Comparison of ENCODE assay signal across 18 cellular contexts in the genomic region with DNA sequence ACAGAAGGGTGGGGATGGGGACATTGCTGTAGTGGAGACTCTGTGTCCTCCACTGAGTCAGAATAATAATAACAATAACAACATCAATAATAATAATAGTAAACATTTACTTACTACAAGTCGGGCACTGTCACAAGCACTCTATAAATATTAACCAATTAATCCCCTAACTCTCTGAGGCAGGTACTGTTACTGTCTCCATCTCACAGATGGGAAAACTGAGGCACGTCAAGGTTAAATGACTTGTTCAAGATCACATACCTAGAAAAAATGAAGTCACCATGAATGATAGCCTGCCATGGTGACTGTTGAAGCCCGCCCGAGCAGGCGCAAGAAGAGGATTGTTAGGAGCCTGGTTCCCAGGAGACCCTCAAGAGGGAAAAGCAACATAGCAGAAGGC. TPM values are rescaled to one million over a fixed set of nuclear protein-coding genes. Genes with fewer than 3 reads are reported as not detected.
DNase-seq lines count a peak whose midpoint lies in the region; ATAC-seq and TF ChIP-seq lines count a peak whose summit lies in the region.
"Had no signal": no experiment of that assay in that cellular context is flagged by ENCODE, and none has a peak within 500 bp of the region (broad histone marks: within the 10 kb centered on the region; RNA-seq: fewer than 3 reads in every experiment).

No MANE protein-coding gene starts in this region.

- H3K36me3 Mint-ChIP-seq in activated naive CD4-positive, alpha-beta T cell treated with anti-CD3 and anti-CD28 coated beads, Interleukin-2, amount 10 ng/mL, durations not matched to agents 7 days and 5 days, result peaks cover 68% of the 10 kb centered on the region
- H3K36me3 Mint-ChIP-seq in CD4-positive, alpha-beta memory T cell, result peaks cover 36 to 77% of the 10 kb centered on the region in 2 donors
- H3K36me3 Mint-ChIP-seq in central memory CD8-positive, alpha-beta T cell (ENCODE audit: insufficient read depth), result peaks cover 39% of the 10 kb centered on the region

- H3K4me1 ChIP-seq in CD4-positive, alpha-beta memory T cell (ENCODE audit: insufficient read depth, low read length), result peaks cover 76% of the 10 kb centered on the region
- peaks cover 31 to 100% (median 73%) of the 10 kb centered on the region in 6 donors for H3K4me1 ChIP-seq in spleen
- H3K4me1 ChIP-seq: breast epithelium had no signal

- peak overlapping the region; percentile 15 for H3K27ac Mint-ChIP-seq in activated naive CD4-positive, alpha-beta T cell treated with anti-CD3 and anti-CD28 coated beads, Interleukin-2, amount 10 ng/mL, durations not matched to agents 7 days and 5 days
- peak overlapping the region; percentile 73 to 99 (median 84) for H3K27ac Mint-ChIP-seq in CD4-positive, alpha-beta memory T cell
- peak overlapping the region; percentile 76 for H3K27ac Mint-ChIP-seq in central memory CD8-positive, alpha-beta T cell (ENCODE audit: low read depth)

- no peak for TF ChIP-seq POLR2A in spleen (IDR thresholded peaks at IDR 0.05)

- DNase-seq in activated naive CD4-positive, alpha-beta T cell treated with anti-CD3 and anti-CD28 coated beads, Interleukin-2, amount 10 ng/mL, durations not matched to agents 7 days and 5 days, result peak; percentile 10
- no peak for DNase-seq in activated naive CD4-positive, alpha-beta T cell (lab: John Stamatoyannopoulos, UW)
- DNase-seq in CD4-positive, alpha-beta memory T cell, result no peak
- DNase-seq in central memory CD8-positive, alpha-beta T cell (ENCODE audit: low spot score in 2 of 2), result no peak
- DNase-seq in spleen, result no peak
- DNase-seq in stimulated activated naive CD8-positive, alpha-beta T cell treated with anti-CD3 and anti-CD28 coated beads, Interleukin-15, Interleukin-2, amounts not matched to agents 100 U/mL and 50 U/mL, for 24 hours, result no peak
- DNase-seq in stimulated activated CD4-positive, alpha-beta T cell treated with anti-CD3 and anti-CD28 coated beads, Interleukin-2, amount 100 ng/mL, for 24 hours, result no peak
- DNase-seq: activated CD4-positive, alpha-beta T cell treated with anti-CD3 and anti-CD28 coated beads for 4 hours; NCI-H1694; NCI-H69; occipital lobe had no signal

- WGBS in spleen, 5 donors, result 77 to 87% (median 78%) methylated on average over 5 of the region's 5 CpGs

- H3K27me3 Mint-ChIP-seq in activated naive CD4-positive, alpha-beta T cell treated with anti-CD3 and anti-CD28 coated beads, Interleukin-2, amount 10 ng/mL, durations not matched to agents 7 days and 5 days, result no peaks in the 10 kb centered on the region
- no peaks in the 10 kb centered on the region for H3K27me3 Mint-ChIP-seq in CD4-positive, alpha-beta memory T cell
- no peaks in the 10 kb centered on the region for H3K27me3 Mint-ChIP-seq in central memory CD8-positive, alpha-beta T cell
- H3K27me3 Mint-ChIP-seq: stimulated activated memory B cell treated with anti-CD40 and anti-IgM and Interleukin-4, amounts not matched to agents 10 μg/mL and 1 μg/mL and 100 μg/mL, for 72 hours had no signal

- no peak overlapping the region for H3K4me3 ChIP-seq in CD4-positive, alpha-beta memory T cell (ENCODE audit: low read length in 2 of 2)
- H3K4me3 ChIP-seq in spleen, result no peak overlapping the region
- H3K4me3 ChIP-seq: breast epithelium, tibial artery had no signal

- no peak for ATAC-seq in central memory CD8-positive, alpha-beta T cell (replicated peaks; ENCODE audit: extremely low read depth, poor library complexity, severe bottlenecking)
- ATAC-seq in GM18907 (IDR thresholded peaks at IDR 0.05; ENCODE audit: unreplicated experiment), result no peak
- ATAC-seq in stimulated activated naive CD8-positive, alpha-beta T cell treated with anti-CD3 and anti-CD28 coated beads, Interleukin-15, Interleukin-2, amounts not matched to agents 100 U/mL and 50 U/mL, for 24 hours, result no peak
- ATAC-seq: stimulated activated memory B cell treated with anti-CD40 and anti-IgM and Interleukin-4, amounts not matched to agents 10 μg/mL and 1 μg/mL and 100 μg/mL, for 72 hours had no signal

- no peaks in the 10 kb centered on the region for H3K27me3 ChIP-seq in CD4-positive, alpha-beta memory T cell (ENCODE audit: insufficient read depth, low read length)
- no peaks in the 10 kb centered on the region for H3K27me3 ChIP-seq in spleen (replicated peaks in 1 of 7)
- H3K27me3 ChIP-seq: breast epithelium had no signal

- no peak for TF ChIP-seq CTCF in spleen (IDR thresholded peaks at IDR 0.05 in 8 of 11, conservative IDR thresholded peaks at IDR 0.05 in 3 of 11)

- H3K4me3 Mint-ChIP-seq in activated naive CD4-positive, alpha-beta T cell treated with anti-CD3 and anti-CD28 coated beads, Interleukin-2, amount 10 ng/mL, durations not matched to agents 7 days and 5 days, result no peak overlapping the region
- peak overlapping the region in 2 of 8 donors; percentile 20 to 25 for H3K4me3 Mint-ChIP-seq in CD4-positive, alpha-beta memory T cell
- no peak overlapping the region for H3K4me3 Mint-ChIP-seq in central memory CD8-positive, alpha-beta T cell
- H3K4me3 Mint-ChIP-seq: H9; stimulated activated memory B cell treated with anti-CD40 and anti-IgM and Interleukin-4, amounts not matched to agents 10 μg/mL and 1 μg/mL and 100 μg/mL, for 72 hours had no signal

- CTCF ChIA-PET in activated naive CD4-positive, alpha-beta T cell treated with anti-CD3 and anti-CD28 coated beads, Interleukin-2, amount 10 ng/mL, durations not matched to agents 7 days and 5 days (lab: Charles Lee), result no interaction called here
- CTCF ChIA-PET in CD4-positive, alpha-beta memory T cell (lab: Charles Lee; ENCODE audit: partially characterized antibody), result interaction anchor here (1.1 to 32.9 kb wide), 2 partner anchors 15 to 89 kb away, joined by 3 to 556 read pairs; a partner anchor contains a TSS

- intact Hi-C loops in CD4-positive, alpha-beta memory T cell (cut with micrococcal nuclease), result no loop called here
- intact Hi-C loops in spleen (cut with DNase I; ENCODE audit: low total_unique reads), result no loop called here

- peaks cover 45% of the 10 kb centered on the region for H3K36me3 ChIP-seq in CD4-positive, alpha-beta memory T cell (ENCODE audit: insufficient read depth, low read length)
- peaks cover 0 to 75% (median 23%) of the 10 kb centered on the region in 6 donors for H3K36me3 ChIP-seq in spleen
- H3K36me3 ChIP-seq: breast epithelium, tibial artery had no signal

- peak overlapping the region; percentile 36 for H3K27ac ChIP-seq in CD4-positive, alpha-beta memory T cell (ENCODE audit: low read depth, low read length)
- H3K27ac ChIP-seq in spleen, result peak overlapping the region; percentile 17 to 89 (median 74)
- H3K27ac ChIP-seq: KMS-11, tibial artery had no signal

- POLR2A ChIA-PET in CD4-positive, alpha-beta memory T cell (lab: Charles Lee; ENCODE audit: partially characterized antibody), result interaction anchor here (1.0 to 22.6 kb wide), 2 partner anchors 9 to 16 kb away, joined by 3 to 587 read pairs; a partner anchor contains a TSS

- H3K4me1 Mint-ChIP-seq in activated naive CD4-positive, alpha-beta T cell treated with anti-CD3 and anti-CD28 coated beads, Interleukin-2, amount 10 ng/mL, durations not matched to agents 7 days and 5 days, result peaks cover 61% of the 10 kb centered on the region
- peaks cover 36 to 75% (median 55%) of the 10 kb centered on the region in 4 donors for H3K4me1 Mint-ChIP-seq in CD4-positive, alpha-beta memory T cell
- peaks cover 43% of the 10 kb centered on the region for H3K4me1 Mint-ChIP-seq in central memory CD8-positive, alpha-beta T cell

- H3K9me3 Mint-ChIP-seq in activated naive CD4-positive, alpha-beta T cell treated with anti-CD3 and anti-CD28 coated beads, Interleukin-2, amount 10 ng/mL, durations not matched to agents 7 days and 5 days, result no peaks in the 10 kb centered on the region
- H3K9me3 Mint-ChIP-seq in CD4-positive, alpha-beta memory T cell, result peaks cover 0 to 2% (median 0%) of the 10 kb centered on the region in 8 donors
- no peaks in the 10 kb centered on the region for H3K9me3 Mint-ChIP-seq in central memory CD8-positive, alpha-beta T cell
- H3K9me3 Mint-ChIP-seq: H9; stimulated activated memory B cell treated with anti-CD40 and anti-IgM and Interleukin-4, amounts not matched to agents 10 μg/mL and 1 μg/mL and 100 μg/mL, for 72 hours had no signal

- H3K9me3 ChIP-seq in CD4-positive, alpha-beta memory T cell (ENCODE audit: control insufficient read depth in 1 of 2, low read length in 2 of 2), result no peaks in the 10 kb centered on the region
- H3K9me3 ChIP-seq in spleen, result no peaks in the 10 kb centered on the region
- H3K9me3 ChIP-seq: breast epithelium, tibial artery had no signal

RNA-seq across cellular contexts. Expression of a gene that starts 10.2 kb away (rescaled TPM):
- total RNA-seq in CD4-positive, alpha-beta memory T cell, result 1 to 10 TPM in 1 of 2 experiments, under 1 TPM in 1; 0.19 to 1.0 TPM
- 1 to 10 TPM; 5.6 to 6.0 TPM for polyA plus RNA-seq in CD4-positive, alpha-beta memory T cell
- 1 to 10 TPM; 1.6 to 9.1 (median 3.5) TPM for total RNA-seq in spleen
- polyA plus RNA-seq in spleen, result 1 to 10 TPM in 1 of 3 donors, under 1 TPM in 2; 0.65 to 3.6 (median 0.73) TPM

RNA-seq across cellular contexts. Expression of a gene that starts 12.1 kb away (rescaled TPM):
- total RNA-seq in CD4-positive, alpha-beta memory T cell, result 100 to 1,000 TPM; 150 to 158 TPM
- 100 to 1,000 TPM; 411 to 591 TPM for polyA plus RNA-seq in CD4-positive, alpha-beta memory T cell
- total RNA-seq in spleen, result 100 to 1,000 TPM; 136 to 412 (median 275) TPM
- polyA plus RNA-seq in spleen, result 100 to 1,000 TPM in 1 of 3 donors, 10 to 100 TPM in 2; 79.2 to 108 (median 86.7) TPM

RNA-seq across cellular contexts. Expression of a gene that starts 35.6 kb away (rescaled TPM):
- total RNA-seq in CD4-positive, alpha-beta memory T cell, result under 1 TPM; 0.17 to 0.30 TPM
- not detected for polyA plus RNA-seq in CD4-positive, alpha-beta memory T cell
- 1 to 10 TPM in 5 of 7 donors, under 1 TPM in 2; 0.54 to 4.0 (median 1.3) TPM for total RNA-seq in spleen
- under 1 TPM; 0.14 to 0.70 (median 0.26) TPM for polyA plus RNA-seq in spleen
- total RNA-seq: lung microvascular endothelial cell, occipital lobe had no signal

Comparison
In these comparisons a context has a peak if more than half of its experiments do, and no peak if none do; other contexts are left out.
1. H3K27ac Mint-ChIP-seq: peak in every context shown above with its lines; median percentile 84 in CD4-positive, alpha-beta memory T cell; 76 in central memory CD8-positive, alpha-beta T cell; 15 in activated naive CD4-positive, alpha-beta T cell treated with anti-CD3 and anti-CD28 coated beads, Interleukin-2, amount 10 ng/mL, durations not matched to agents 7 days and 5 days.